1 cellular context compared by ENCODE assay signal in genomic region chr17:80884811-80885210, GRCh38.
TF ChIP-seq lines count a peak whose summit lies in the region.

No MANE protein-coding gene starts in this region.

TF ChIP-seq in HepG2, 621 proteins besides CTCF, POLR2A, EP300 and RAD21 (continued from another document):
- no peak for TF ChIP-seq KIAA2018 (CRISPR knock-in tag; IDR thresholded peaks at IDR 0.05; ENCODE audit: borderline replicate concordance)
- TF ChIP-seq NAIF1 (CRISPR knock-in tag; IDR thresholded peaks at IDR 0.05; ENCODE audit: borderline replicate concordance): no peak
- no peak for TF ChIP-seq ZNF644 (CRISPR knock-in tag; IDR thresholded peaks at IDR 0.05; ENCODE audit: low read depth)
- no peak for TF ChIP-seq STAG1 (CRISPR knock-in tag; IDR thresholded peaks at IDR 0.05)
- TF ChIP-seq ADNP (CRISPR knock-in tag; IDR thresholded peaks at IDR 0.05): no peak
- TF ChIP-seq FLYWCH1 (CRISPR knock-in tag; IDR thresholded peaks at IDR 0.05): no peak
- TF ChIP-seq SMARCE1 (IDR thresholded peaks at IDR 0.05; ENCODE audit: borderline replicate concordance): no peak
- TF ChIP-seq RNF2 (conservative IDR thresholded peaks at IDR 0.05; ENCODE audit: low read depth): no peak
TF ChIP-seq in HepG2: peak in this region for 0.
